Comparison of ENCODE assay signal across 1 cellular context in the genomic region with DNA sequence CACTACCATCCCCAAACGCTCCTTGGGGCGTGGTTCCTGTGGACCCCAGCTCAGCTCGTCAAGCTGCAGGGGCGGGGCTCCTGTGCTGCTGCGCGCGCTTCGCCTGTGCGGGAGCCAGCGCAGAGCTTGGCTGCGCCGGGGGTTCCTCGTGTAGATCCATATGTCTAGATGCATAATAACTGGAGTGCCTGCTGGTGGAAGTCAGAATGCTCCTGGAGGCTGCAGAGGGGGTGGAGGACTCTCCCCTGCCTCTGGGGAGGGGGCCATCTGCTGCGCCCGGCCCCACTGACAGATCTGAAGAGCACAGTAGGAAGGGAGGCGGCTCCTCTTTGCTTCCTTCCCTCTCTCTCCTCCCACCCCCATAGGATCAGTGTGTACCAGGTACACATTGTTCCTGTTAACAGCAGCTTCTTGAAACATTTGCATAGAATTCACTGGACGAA.
TF ChIP-seq lines count a peak whose summit lies in the region.

No MANE protein-coding gene starts in this region.

TF ChIP-seq in GM23338, 12 proteins besides CTCF, POLR2A, EP300 and RAD21 (continued from another document):
- TF ChIP-seq ZNF462 (CRISPR knock-in tag; IDR thresholded peaks at IDR 0.05) (no peak), ZNF114 (CRISPR knock-in tag; IDR thresholded peaks at IDR 0.05) (no peak), NANOG (IDR thresholded peaks at IDR 0.05; ENCODE audit: borderline replicate concordance) (no peak), EZH2 (IDR thresholded peaks at IDR 0.05; ENCODE audit: low read depth, unreplicated experiment) (no peak), ZNF331 (CRISPR knock-in tag; IDR thresholded peaks at IDR 0.05; ENCODE audit: low read depth) (no peak), EZH2phosphoT487 (IDR thresholded peaks at IDR 0.05; ENCODE audit: unreplicated experiment) (no peak), CREB1 (CRISPR knock-in tag; IDR thresholded peaks at IDR 0.05; ENCODE audit: low read depth) (no peak), JUNB (IDR thresholded peaks at IDR 0.05; ENCODE audit: unreplicated experiment) (no peak)
